1 cellular context compared by ENCODE assay signal in genomic region chr14:89773644-89774316, GRCh38.
TF ChIP-seq lines count a peak whose summit lies in the region.

No MANE protein-coding gene starts in this region.

TF ChIP-seq in GM12878, 131 proteins besides CTCF, POLR2A, EP300 and RAD21 (continued from another document):
- TF ChIP-seq REST (IDR thresholded peaks at IDR 0.05; ENCODE audit: low read depth, low read length): no peak
- no peak for TF ChIP-seq ZNF274 (IDR thresholded peaks at IDR 0.05; ENCODE audit: insufficient read depth, insufficient read length)
- TF ChIP-seq RCOR1 (conservative IDR thresholded peaks at IDR 0.05; ENCODE audit: low read depth, low read length): no peak
- TF ChIP-seq JUND (IDR thresholded peaks at IDR 0.05; ENCODE audit: low read depth, low read length): no peak
- TF ChIP-seq PBX3 (IDR thresholded peaks at IDR 0.05; ENCODE audit: insufficient replicate concordance, low read depth, low read length): no peak
- TF ChIP-seq TCF12 (IDR thresholded peaks at IDR 0.05; ENCODE audit: low read depth, low read length): peak; percentile 50; the same call in 1 of the 2 replicates
- no peak for TF ChIP-seq FOS (IDR thresholded peaks at IDR 0.05; ENCODE audit: borderline replicate concordance, extremely low read depth, insufficient read length)
- TF ChIP-seq RELA (IDR thresholded peaks at IDR 0.05; ENCODE audit: borderline replicate concordance, partially characterized antibody): no peak
- TF ChIP-seq POU2F2 (IDR thresholded peaks at IDR 0.05; ENCODE audit: borderline replicate concordance, low read depth, low read length): peak; percentile 73; the same call in 2 of the 3 replicates
- TF ChIP-seq ESRRA (IDR thresholded peaks at IDR 0.05; ENCODE audit: low read length): no peak
- TF ChIP-seq MAX (IDR thresholded peaks at IDR 0.05; ENCODE audit: low read depth, low read length): no peak
- TF ChIP-seq TBL1XR1 (IDR thresholded peaks at IDR 0.05; ENCODE audit: low read depth, low read length): no peak
- TF ChIP-seq SMAD5 (IDR thresholded peaks at IDR 0.05; ENCODE audit: low read depth): no peak
- no peak for TF ChIP-seq SREBF2 (IDR thresholded peaks at IDR 0.05; ENCODE audit: low read length)
- TF ChIP-seq MXI1 (IDR thresholded peaks at IDR 0.05; ENCODE audit: low read depth, low read length): no peak
- 0 out of 2 replicates have a peak, but pooled peaks have one; percentile 20 for TF ChIP-seq LARP7 (IDR thresholded peaks at IDR 0.05)
- no peak for TF ChIP-seq HSF1 (IDR thresholded peaks at IDR 0.05; ENCODE audit: low read depth, low read length)
- TF ChIP-seq NRF1 (conservative IDR thresholded peaks at IDR 0.05; ENCODE audit: low read depth, low read length): no peak
- no peak for TF ChIP-seq BCL3 (IDR thresholded peaks at IDR 0.05; ENCODE audit: borderline replicate concordance, insufficient read depth, low read depth, low read length, poor library complexity, severe bottlenecking)
- TF ChIP-seq IRF4 (IDR thresholded peaks at IDR 0.05; ENCODE audit: low read depth, low read length): 0 out of 2 replicates have a peak, but pooled peaks have one; percentile 19
- peak; percentile 29; the same call in 1 of the 2 replicates for TF ChIP-seq CREM (IDR thresholded peaks at IDR 0.05; ENCODE audit: low read depth)
- no peak for TF ChIP-seq PAX8 (IDR thresholded peaks at IDR 0.05)
- TF ChIP-seq BRCA1 (IDR thresholded peaks at IDR 0.05; ENCODE audit: low read depth, low read length): no peak
- TF ChIP-seq NFYA (IDR thresholded peaks at IDR 0.05; ENCODE audit: borderline replicate concordance, low read depth, low read length): no peak
- no peak for TF ChIP-seq ELK1 (IDR thresholded peaks at IDR 0.05; ENCODE audit: low read depth, low read length)
- no peak for TF ChIP-seq YBX1 (IDR thresholded peaks at IDR 0.05)
- TF ChIP-seq ZBTB4 (CRISPR knock-in tag; IDR thresholded peaks at IDR 0.05): no peak
- TF ChIP-seq SIN3A (IDR thresholded peaks at IDR 0.05; ENCODE audit: low read depth, low read length): no peak
